1 cellular context compared by ENCODE assay signal in the genomic region with DNA sequence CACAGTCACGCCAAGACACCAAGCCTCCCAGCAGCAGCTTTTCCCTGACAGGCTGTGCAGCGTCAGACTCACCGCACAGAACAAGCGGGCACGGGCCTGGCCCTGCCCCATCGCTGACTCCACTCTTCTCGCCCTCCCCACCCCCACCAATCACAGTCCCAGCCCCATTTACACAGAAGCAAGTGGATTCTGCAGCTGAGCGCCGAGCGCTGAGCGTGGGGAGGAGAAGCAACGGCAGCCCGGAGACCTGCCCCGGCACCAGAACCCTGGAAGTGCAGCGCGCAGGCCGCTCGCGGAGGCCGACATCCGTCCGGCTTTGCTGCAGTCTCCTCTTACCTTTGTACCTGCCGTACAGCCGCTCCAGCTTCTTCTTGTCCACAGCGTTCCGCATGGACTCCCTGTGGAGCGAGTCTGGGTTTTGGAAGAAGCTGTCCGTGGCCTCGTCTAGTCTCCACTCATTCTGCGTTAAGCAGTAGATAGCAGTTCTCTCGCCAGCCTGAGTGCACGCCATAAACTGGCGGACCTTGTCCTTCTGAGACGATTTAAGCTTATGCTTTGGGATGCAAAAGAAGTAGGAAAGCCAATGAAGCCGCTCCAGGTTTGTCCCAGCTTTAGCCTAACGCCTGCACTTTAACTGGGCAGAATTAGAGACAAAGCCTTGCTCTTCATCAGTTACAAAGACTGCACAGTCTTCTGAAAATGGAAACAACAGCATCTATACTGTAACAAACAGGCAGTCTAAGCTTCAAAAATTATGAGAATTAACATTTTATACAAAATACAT.
TF ChIP-seq lines count a peak whose summit lies in the region.

No MANE protein-coding gene starts in this region.

TF ChIP-seq in HepG2, 621 proteins besides CTCF, POLR2A, EP300 and RAD21:
- TF ChIP-seq ZNF335 (CRISPR knock-in tag; IDR thresholded peaks at IDR 0.05) (no peak), ZNF432 (CRISPR knock-in tag; IDR thresholded peaks at IDR 0.05; ENCODE audit: borderline replicate concordance) (no peak), ZNF788 (CRISPR knock-in tag; IDR thresholded peaks at IDR 0.05; ENCODE audit: borderline replicate concordance) (no peak), ZNF720 (CRISPR knock-in tag; IDR thresholded peaks at IDR 0.05) (no peak), ZSCAN22 (CRISPR knock-in tag; IDR thresholded peaks at IDR 0.05) (no peak), ARHGAP35 (CRISPR knock-in tag; IDR thresholded peaks at IDR 0.05; ENCODE audit: borderline replicate concordance) (no peak), ZNF180 (CRISPR knock-in tag; IDR thresholded peaks at IDR 0.05; ENCODE audit: borderline replicate concordance, low read depth) (no peak), MXI1 (IDR thresholded peaks at IDR 0.05; ENCODE audit: borderline replicate concordance, low read depth, low read length) (no peak), ZBTB3 (CRISPR knock-in tag; IDR thresholded peaks at IDR 0.05; ENCODE audit: borderline replicate concordance, low read depth) (no peak)
- TF ChIP-seq, protein P1, sequence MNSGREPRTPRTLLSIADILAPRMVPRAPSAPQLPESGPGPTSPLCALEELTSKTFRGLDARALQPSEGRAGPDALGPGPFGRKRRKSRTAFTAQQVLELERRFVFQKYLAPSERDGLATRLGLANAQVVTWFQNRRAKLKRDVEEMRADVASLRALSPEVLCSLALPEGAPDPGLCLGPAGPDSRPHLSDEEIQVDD (CRISPR knock-in tag; IDR thresholded peaks at IDR 0.05; ENCODE audit: borderline replicate concordance) = no peak
